Comparison of ENCODE assay signal across 24 cellular contexts in the genomic region with DNA sequence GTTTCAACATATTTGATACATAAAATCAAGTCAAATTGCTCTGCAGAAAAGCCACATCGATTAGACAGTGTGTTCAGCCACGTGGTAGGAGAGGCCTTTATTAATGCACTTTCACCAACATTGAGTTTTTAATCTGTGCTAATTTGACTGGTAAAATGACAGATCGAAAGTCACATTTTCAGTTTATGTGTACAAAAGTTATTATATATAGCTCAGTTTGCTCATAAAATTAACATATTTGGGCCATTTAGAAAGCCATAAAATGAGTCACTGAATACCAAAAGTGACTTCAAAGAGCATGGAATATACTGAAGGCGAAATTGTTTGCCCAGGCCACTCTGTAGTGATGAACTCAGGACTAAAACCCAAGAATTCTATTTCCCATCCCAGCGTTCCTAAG. TPM values are rescaled to one million over a fixed set of nuclear protein-coding genes. Genes with fewer than 3 reads are reported as not detected.
"Had no signal": no experiment of that assay in that cellular context is flagged by ENCODE, and none has a peak within 500 bp of the region (broad histone marks: within the 10 kb centered on the region; RNA-seq: fewer than 3 reads in every experiment).

No MANE protein-coding gene starts in this region.

- H3K9me3 ChIP-seq: thyroid gland had no signal

- H3K4me3 Mint-ChIP-seq: activated B cell treated with CpG ODN at 0.5 μM for 24 hours; activated CD4-positive, alpha-beta T cell treated with anti-CD3 and anti-CD28 coated beads, Interleukin-2, amount 10 ng/mL, durations not matched to agents 7 days and 5 days; activated T-cell treated with anti-CD3 and anti-CD28 coated beads, Interleukin-2, amount 50 U/mL, for 4 hours; nephron; stimulated activated effector memory CD8-positive, alpha-beta T cell treated with anti-CD3 and anti-CD28 coated beads, Interleukin-12 subunit alpha, Interleukin-12 subunit beta, amount 100 ng/mL, for 72 hours had no signal

- H3K27me3 ChIP-seq: brain microvascular endothelial cell, thyroid gland had no signal

- H3K27ac ChIP-seq: brain microvascular endothelial cell, coronary artery, parathyroid adenoma, thyroid gland had no signal

- ATAC-seq: activated T-cell treated with anti-CD3 and anti-CD28 coated beads, Interleukin-2, amount 50 U/mL, for 4 hours; left lobe of liver; sciatic nerve; stimulated activated effector memory CD8-positive, alpha-beta T cell treated with anti-CD3 and anti-CD28 coated beads, Interleukin-12 subunit alpha, Interleukin-12 subunit beta, amount 100 ng/mL, for 72 hours had no signal

- H3K4me2 ChIP-seq: smooth muscle cell had no signal

- DNase-seq: activated B cell treated with CpG ODN at 0.5 μM for 24 hours; activated CD4-positive, alpha-beta T cell treated with anti-CD3 and anti-CD28 coated beads, Interleukin-2, amount 10 ng/mL, durations not matched to agents 7 days and 5 days; activated CD8-positive, alpha-beta memory T cell treated with anti-CD3 and anti-CD28 coated beads, Interleukin-2, amount 50 U/mL, for 4 hours; activated effector memory CD4-positive, alpha-beta T cell treated with Interleukin-2 at 50 U/mL for 16 hours; activated naive CD4-positive, alpha-beta T cell treated with anti-CD3 and anti-CD28 coated beads, Interleukin-2, amount 50 U/mL, for 16 hours; activated T-cell treated with anti-CD3 and anti-CD28 coated beads, Interleukin-2, amount 50 U/mL, for 4 hours; aorta; brain microvascular endothelial cell; central memory CD4-positive, alpha-beta T cell; foreskin melanocyte; hypothalamus; islet precursor cell; midbrain; stimulated activated CD4-positive, alpha-beta T cell treated with anti-CD3 and anti-CD28 coated beads, Interleukin-4, amount 100 ng/mL, for 1 hour; thyroid gland had no signal

- H3K9ac ChIP-seq: parathyroid adenoma had no signal

- H3K36me3 ChIP-seq: brain microvascular endothelial cell, thyroid gland had no signal

- H3K36me3 Mint-ChIP-seq: stimulated activated effector memory CD8-positive, alpha-beta T cell treated with anti-CD3 and anti-CD28 coated beads, Interleukin-12 subunit alpha, Interleukin-12 subunit beta, amount 100 ng/mL, for 72 hours had no signal

- H3K9me3 Mint-ChIP-seq: activated CD4-positive, alpha-beta T cell treated with anti-CD3 and anti-CD28 coated beads, Interleukin-2, amount 10 ng/mL, durations not matched to agents 7 days and 5 days; activated T-cell treated with anti-CD3 and anti-CD28 coated beads, Interleukin-2, amount 50 U/mL, for 4 hours had no signal

- H3K79me2 ChIP-seq: parathyroid adenoma had no signal

- H3K4me1 Mint-ChIP-seq: activated CD4-positive, alpha-beta T cell treated with anti-CD3 and anti-CD28 coated beads, Interleukin-2, amount 10 ng/mL, durations not matched to agents 7 days and 5 days; nephron; stimulated activated effector memory CD8-positive, alpha-beta T cell treated with anti-CD3 and anti-CD28 coated beads, Interleukin-12 subunit alpha, Interleukin-12 subunit beta, amount 100 ng/mL, for 72 hours had no signal

- H3K4me3 ChIP-seq: coronary artery, lung, smooth muscle cell, thyroid gland had no signal

- H3K27me3 Mint-ChIP-seq: activated B cell treated with CpG ODN at 0.5 μM for 24 hours; activated CD4-positive, alpha-beta T cell treated with anti-CD3 and anti-CD28 coated beads, Interleukin-2, amount 10 ng/mL, durations not matched to agents 7 days and 5 days had no signal

- H3K27ac Mint-ChIP-seq: activated CD4-positive, alpha-beta T cell treated with anti-CD3 and anti-CD28 coated beads, Interleukin-2, amount 10 ng/mL, durations not matched to agents 7 days and 5 days; nephron; stimulated activated effector memory CD8-positive, alpha-beta T cell treated with anti-CD3 and anti-CD28 coated beads, Interleukin-12 subunit alpha, Interleukin-12 subunit beta, amount 100 ng/mL, for 72 hours had no signal

- H2AFZ ChIP-seq: parathyroid adenoma had no signal

- H3K4me1 ChIP-seq: parathyroid adenoma, thyroid gland had no signal

RNA-seq across cellular contexts. Expression of gene C12orf42, which starts 26.1 kb away (rescaled TPM):
- total RNA-seq: aorta, epithelial cell of proximal tubule, left lobe of liver, lung, smooth muscle cell, thyroid gland had no signal
